In genomic region chr10:91756286-91756685, GRCh38 we compare ENCODE assay signal across 20 cellular contexts. TPM values are rescaled to one million over a fixed set of nuclear protein-coding genes. Genes with fewer than 3 reads are reported as not detected.
A peak's percentile ranks its signal among the peaks of the same experiment; 100 is the strongest.
DNase-seq lines count a peak whose midpoint lies in the region; ATAC-seq, FAIRE-seq and TF ChIP-seq lines count a peak whose summit lies in the region.
"Had no signal": no experiment of that assay in that cellular context is flagged by ENCODE, and none has a peak within 500 bp of the region (broad histone marks: within the 10 kb centered on the region; RNA-seq: fewer than 3 reads in every experiment).

No MANE protein-coding gene starts in this region.

- WGBS in A549 (ENCODE audit: missing lambda C conversion rate): 53% methylated on average over 2 of the region's 2 CpGs

- H3K27ac Mint-ChIP-seq in type B pancreatic cell: no peak overlapping the region
- H3K27ac Mint-ChIP-seq: activated CD4-positive, alpha-beta T cell treated with anti-CD3 and anti-CD28 coated beads, Interleukin-2, amount 10 ng/mL, durations not matched to agents 24 days and 14 days; activated naive CD4-positive, alpha-beta T cell treated with anti-CD3 and anti-CD28 coated beads, Interleukin-2, amount 50 U/mL, for 24 hours; T-helper 2 cell treated with Interferon-gamma antibody and Interleukin-4, amounts not matched to agents 5 μg/mL and 100 μg/mL, for 36 hours had no signal

- H3K36me3 Mint-ChIP-seq in type B pancreatic cell: no peaks in the 10 kb centered on the region
- H3K36me3 Mint-ChIP-seq: activated naive CD4-positive, alpha-beta T cell treated with anti-CD3 and anti-CD28 coated beads, Interleukin-2, amount 50 U/mL, for 24 hours had no signal

- H3K4me3 Mint-ChIP-seq in type B pancreatic cell: no peak overlapping the region
- H3K4me3 Mint-ChIP-seq: activated CD4-positive, alpha-beta T cell treated with anti-CD3 and anti-CD28 coated beads, Interleukin-2, amount 10 ng/mL, durations not matched to agents 24 days and 14 days; activated naive CD4-positive, alpha-beta T cell treated with anti-CD3 and anti-CD28 coated beads, Interleukin-2, amount 50 U/mL, for 24 hours; central memory CD8-positive, alpha-beta T cell; T-helper 2 cell treated with Interferon-gamma antibody and Interleukin-4, amounts not matched to agents 5 μg/mL and 100 μg/mL, for 36 hours had no signal

- no peak for TF ChIP-seq CTCF in A549 (IDR thresholded peaks at IDR 0.05)
- TF ChIP-seq CTCF in HFF-Myc (IDR thresholded peaks at IDR 0.05; ENCODE audit: low read depth, low read length, missing control alignments): no peak
- TF ChIP-seq CTCF in type B pancreatic cell (conservative IDR thresholded peaks at IDR 0.05): no peak
- no peak for TF ChIP-seq CTCF in mucosa of descending colon (IDR thresholded peaks at IDR 0.05)

- no peak for FAIRE-seq in A549 (lab: Jason Lieb, UNC)
- FAIRE-seq: endometrium had no signal

- no peak for TF ChIP-seq RAD21 in A549 (conservative IDR thresholded peaks at IDR 0.05 in 1 of 2, IDR thresholded peaks at IDR 0.05 in 1 of 2)

- no peak for TF ChIP-seq EP300 in A549 (IDR thresholded peaks at IDR 0.05)

- CTCF ChIA-PET in A549 (lab: Yijun Ruan, JAX): interaction anchor here (1.3 to 4.2 kb wide), 2 partner anchors 17 to 158 kb away, joined by 3 to 47 read pairs; no protein-coding TSS in a partner anchor

- peaks cover 7% of the 10 kb centered on the region for H3K27me3 Mint-ChIP-seq in type B pancreatic cell

- TF ChIP-seq POLR2A in A549 (IDR thresholded peaks at IDR 0.05; ENCODE audit: low read length): no peak

- no peaks in the 10 kb centered on the region for H3K36me3 ChIP-seq in mucosa of descending colon (ENCODE audit: low read depth)

- POLR2A ChIA-PET in A549 (lab: Yijun Ruan, JAX): no interaction called here

- H3K9me3 ChIP-seq in A549 (peaks cover 3% of the 10 kb centered on the region; the same call in 1 of the 3 replicates), mucosa of descending colon (no peaks in the 10 kb centered on the region)
- H3K9me3 ChIP-seq: psoas muscle had no signal

- no peaks in the 10 kb centered on the region for H3K9me3 Mint-ChIP-seq in type B pancreatic cell
- H3K9me3 Mint-ChIP-seq: activated CD4-positive, alpha-beta T cell treated with anti-CD3 and anti-CD28 coated beads, Interleukin-2, amount 10 ng/mL, durations not matched to agents 24 days and 14 days; activated naive CD4-positive, alpha-beta T cell treated with anti-CD3 and anti-CD28 coated beads, Interleukin-2, amount 50 U/mL, for 24 hours; central memory CD8-positive, alpha-beta T cell; T-helper 2 cell treated with Interferon-gamma antibody and Interleukin-4, amounts not matched to agents 5 μg/mL and 100 μg/mL, for 36 hours had no signal

- intact Hi-C loops in mucosa of descending colon (cut with DNase I, micrococcal nuclease): no loop called here

- no peaks in the 10 kb centered on the region for H3K4me1 Mint-ChIP-seq in type B pancreatic cell (ENCODE audit: unreplicated experiment)
- H3K4me1 Mint-ChIP-seq: activated CD4-positive, alpha-beta T cell treated with anti-CD3 and anti-CD28 coated beads, Interleukin-2, amount 10 ng/mL, durations not matched to agents 24 days and 14 days; central memory CD8-positive, alpha-beta T cell had no signal

- H3K4me2 ChIP-seq in A549: no peak overlapping the region
- H3K4me2 ChIP-seq: hepatocyte had no signal

- H3K27ac ChIP-seq in A549: no peak overlapping the region
- H3K27ac ChIP-seq: hepatocyte, psoas muscle had no signal

- H3K4me1 ChIP-seq in A549: no peaks in the 10 kb centered on the region
- H3K4me1 ChIP-seq in mucosa of descending colon (ENCODE audit: low read depth): no peaks in the 10 kb centered on the region
- H3K4me1 ChIP-seq: psoas muscle had no signal

- DNase-seq in A549 (ENCODE audit: low read depth in 1 of 2, low spot score in 1 of 2): no peak
- DNase-seq in HFF-Myc (ENCODE audit: extremely low read depth, low read depth): peak; percentile 56
- peak; percentile 85 for DNase-seq in fibroblast of peridontal ligament (ENCODE audit: extremely low read depth)
- DNase-seq in nucleus accumbens (lab: John Stamatoyannopoulos, UW): no peak
- DNase-seq in type B pancreatic cell (ENCODE audit: extremely low spot score, unreplicated experiment): no peak
- DNase-seq in DMS 273 (lab: John Stamatoyannopoulos, UW; ENCODE audit: unreplicated experiment): no peak
- no peak for DNase-seq in mucosa of descending colon
- DNase-seq: activated CD4-positive, alpha-beta T cell treated with anti-CD3 and anti-CD28 coated beads, Interleukin-2, amount 10 ng/mL, durations not matched to agents 24 days and 14 days; COR-L47; left colon; NCI-H1092 treated with DMSO at 0.1 percent for 48 hours; NK-92 treated with Interleukin-12 subunit alpha and Interleukin-12 subunit beta, amount 100 ng/mL, for 24 hours; psoas muscle; Right ventricle myocardium superior had no signal

- H3K4me3 ChIP-seq in A549 (no peak overlapping the region), HFF-Myc (replicated peaks; ENCODE audit: low read depth, low read length) (no peak overlapping the region), mucosa of descending colon (no peak overlapping the region)
- H3K4me3 ChIP-seq: hepatocyte, psoas muscle had no signal

- no peak for ATAC-seq in A549
- ATAC-seq in SK-N-SH treated with all-trans-retinoic acid at 6 μM for 48 hours: peak; percentile 63
- ATAC-seq in mucosa of descending colon: no peak
- ATAC-seq: left colon, psoas muscle had no signal

TF ChIP-seq in A549, 52 proteins besides CTCF, POLR2A, EP300 and RAD21:
- TF ChIP-seq FOSL2 (IDR thresholded peaks at IDR 0.05): no peak
- peak; percentile 66 for TF ChIP-seq FOSL2 (CRISPR knock-in tag; IDR thresholded peaks at IDR 0.05)
- TF ChIP-seq HOXA7 (CRISPR knock-in tag; IDR thresholded peaks at IDR 0.05): no peak

TF ChIP-seq in SK-N-SH treated with all-trans-retinoic acid at 6 μM for 48 hours, 23 proteins besides CTCF, POLR2A, EP300 and RAD21 (continues in another document):
- TF ChIP-seq, protein P1, sequence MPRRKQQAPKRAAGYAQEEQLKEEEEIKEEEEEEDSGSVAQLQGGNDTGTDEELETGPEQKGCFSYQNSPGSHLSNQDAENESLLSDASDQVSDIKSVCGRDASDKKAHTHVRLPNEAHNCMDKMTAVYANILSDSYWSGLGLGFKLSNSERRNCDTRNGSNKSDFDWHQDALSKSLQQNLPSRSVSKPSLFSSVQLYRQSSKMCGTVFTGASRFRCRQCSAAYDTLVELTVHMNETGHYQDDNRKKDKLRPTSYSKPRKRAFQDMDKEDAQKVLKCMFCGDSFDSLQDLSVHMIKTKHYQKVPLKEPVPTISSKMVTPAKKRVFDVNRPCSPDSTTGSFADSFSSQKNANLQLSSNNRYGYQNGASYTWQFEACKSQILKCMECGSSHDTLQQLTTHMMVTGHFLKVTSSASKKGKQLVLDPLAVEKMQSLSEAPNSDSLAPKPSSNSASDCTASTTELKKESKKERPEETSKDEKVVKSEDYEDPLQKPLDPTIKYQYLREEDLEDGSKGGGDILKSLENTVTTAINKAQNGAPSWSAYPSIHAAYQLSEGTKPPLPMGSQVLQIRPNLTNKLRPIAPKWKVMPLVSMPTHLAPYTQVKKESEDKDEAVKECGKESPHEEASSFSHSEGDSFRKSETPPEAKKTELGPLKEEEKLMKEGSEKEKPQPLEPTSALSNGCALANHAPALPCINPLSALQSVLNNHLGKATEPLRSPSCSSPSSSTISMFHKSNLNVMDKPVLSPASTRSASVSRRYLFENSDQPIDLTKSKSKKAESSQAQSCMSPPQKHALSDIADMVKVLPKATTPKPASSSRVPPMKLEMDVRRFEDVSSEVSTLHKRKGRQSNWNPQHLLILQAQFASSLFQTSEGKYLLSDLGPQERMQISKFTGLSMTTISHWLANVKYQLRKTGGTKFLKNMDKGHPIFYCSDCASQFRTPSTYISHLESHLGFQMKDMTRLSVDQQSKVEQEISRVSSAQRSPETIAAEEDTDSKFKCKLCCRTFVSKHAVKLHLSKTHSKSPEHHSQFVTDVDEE (CRISPR knock-in tag; IDR thresholded peaks at IDR 0.05): no peak
- TF ChIP-seq POU6F1 (CRISPR knock-in tag; IDR thresholded peaks at IDR 0.05; ENCODE audit: borderline replicate concordance, low read depth): no peak
- no peak for TF ChIP-seq BACH2 (CRISPR knock-in tag; IDR thresholded peaks at IDR 0.05; ENCODE audit: borderline replicate concordance)
- TF ChIP-seq TCF4 (CRISPR knock-in tag; IDR thresholded peaks at IDR 0.05; ENCODE audit: borderline replicate concordance): no peak
- no peak for TF ChIP-seq ZNF8 (CRISPR knock-in tag; IDR thresholded peaks at IDR 0.05)

RNA-seq across cellular contexts. Expression of gene TNKS2, which starts 41.9 kb away (rescaled TPM):
- polyA plus RNA-seq in A549 (2011; rRNA removed): 40.4 and 45.3 TPM in 2 replicates
- polyA plus RNA-seq in A549 (2012; cell fraction: cytosol; rRNA removed): 7.0 and 8.7 TPM in 2 replicates
- polyA plus RNA-seq in A549 (2012; cell fraction: nucleus; rRNA removed): 6.7 and 9.6 TPM in 2 replicates
- 19.2 to 20.8 TPM (median 20.6 TPM) in 3 replicates for polyA plus RNA-seq in A549 (2017; fragmentation: RNase III; extraction: RNeasy Plus Mini Kit Qiagen cat#74134 plus additional on column Dnase treatment)
- 36.7 and 37.8 TPM in 2 replicates for polyA minus RNA-seq in A549 (2011; rRNA and poly(A)+ RNA removed)
- total RNA-seq in type B pancreatic cell (ENCODE audit: low replicate concordance): 47.3 and 50.8 TPM in 2 replicates
- 10 to 100 TPM; 26.0 to 39.9 (median 26.4) TPM for total RNA-seq in mucosa of descending colon

Comparison
In these comparisons a context has a peak if more than half of its experiments do, and no peak if none do; other contexts are left out.
1. DNase-seq: peak in HFF-Myc (single experiment) and fibroblast of peridontal ligament (single experiment); none in A549 (0 of 2), nucleus accumbens (0 of 56), type B pancreatic cell (single experiment), DMS 273 (single experiment) and mucosa of descending colon (0 of 3).